Comparison of ENCODE assay signal across 10 cellular contexts in genomic region chr17:57284583-57284982, GRCh38. TPM values are rescaled to one million over a fixed set of nuclear protein-coding genes. Genes with fewer than 3 reads are reported as not detected.
DNase-seq lines count a peak whose midpoint lies in the region; ATAC-seq and TF ChIP-seq lines count a peak whose summit lies in the region.
"Had no signal": no experiment of that assay in that cellular context is flagged by ENCODE, and none has a peak within 500 bp of the region (broad histone marks: within the 10 kb centered on the region; RNA-seq: fewer than 3 reads in every experiment).

No MANE protein-coding gene starts in this region.

- BruUV-seq in OCI-LY7 (replicated peaks; lab: Mats Ljungman, UMichigan), result no TSS peak

- H3F3A ChIP-seq in GM23338 (replicated peaks; ENCODE audit: low read depth), result 0 out of 2 replicates have a peak, but pooled peaks cover 4% of the 10 kb centered on the region

- no peak overlapping the region for H2AFZ ChIP-seq in GM23338
- H2AFZ ChIP-seq in OCI-LY7 (ENCODE audit: low read length), result peak overlapping the region; percentile 32; the same call in 1 of the 2 replicates

- H3K4me3 ChIP-seq in GM23338, result no peak overlapping the region
- H3K4me3 ChIP-seq in OCI-LY7 (ENCODE audit: low read depth, low read length, poor library complexity, severe bottlenecking), result peak overlapping the region; percentile 54
- no peak overlapping the region for H3K4me3 ChIP-seq in spleen
- H3K4me3 ChIP-seq: left lung, thoracic aorta had no signal

- TF ChIP-seq CTCF in GM23338 (conservative IDR thresholded peaks at IDR 0.05; ENCODE audit: low read depth in 2 of 2), result no peak
- no peak for TF ChIP-seq CTCF in OCI-LY7 (conservative IDR thresholded peaks at IDR 0.05; ENCODE audit: low read length)
- no peak for TF ChIP-seq CTCF in spleen (IDR thresholded peaks at IDR 0.05 in 8 of 11, conservative IDR thresholded peaks at IDR 0.05 in 3 of 11)

- H3K27me3 ChIP-seq in GM23338 (ENCODE audit: insufficient read depth) (no peaks in the 10 kb centered on the region), spleen (replicated peaks in 1 of 7) (no peaks in the 10 kb centered on the region)
- H3K27me3 ChIP-seq: left lung had no signal

- H3K9me3 ChIP-seq in OCI-LY7 (ENCODE audit: low read length) (no peaks in the 10 kb centered on the region), spleen (no peaks in the 10 kb centered on the region)
- H3K9me3 ChIP-seq: left lung, thoracic aorta had no signal

- H3K4me1 Mint-ChIP-seq in GM23338, result peaks cover 89% of the 10 kb centered on the region
- peaks cover 79% of the 10 kb centered on the region for H3K4me1 Mint-ChIP-seq in central memory CD8-positive, alpha-beta T cell

- peak overlapping the region; percentile 65 for H3K4me2 ChIP-seq in GM23338
- peak overlapping the region; percentile 80 for H3K4me2 ChIP-seq in OCI-LY7 (ENCODE audit: low read length)

- H3K9me2 ChIP-seq in GM23338 (ENCODE audit: insufficient read depth), result no peaks in the 10 kb centered on the region
- no peaks in the 10 kb centered on the region for H3K9me2 ChIP-seq in OCI-LY7 (ENCODE audit: insufficient read depth, low read length)

- H3K36me3 ChIP-seq in GM23338 (ENCODE audit: insufficient read depth), result no peaks in the 10 kb centered on the region
- H3K36me3 ChIP-seq in OCI-LY7 (ENCODE audit: insufficient read depth, low read length), result peaks cover 71% of the 10 kb centered on the region
- peaks cover 0 to 23% (median 0%) of the 10 kb centered on the region in 6 donors for H3K36me3 ChIP-seq in spleen
- H3K36me3 ChIP-seq: left lung, thoracic aorta had no signal

- H3K4me1 ChIP-seq in GM23338 (ENCODE audit: insufficient read depth) (peaks cover 61% of the 10 kb centered on the region), OCI-LY7 (ENCODE audit: insufficient read depth, low read length, poor library complexity, severe bottlenecking) (peaks cover 50% of the 10 kb centered on the region), spleen (peaks cover 24 to 76% (median 40%) of the 10 kb centered on the region in 6 donors)

- ATAC-seq in GM23338 (no peak), HG02981 (IDR thresholded peaks at IDR 0.05; ENCODE audit: unreplicated experiment) (no peak), SK-N-SH treated with all-trans-retinoic acid at 6 μM for 48 hours (no peak)
- ATAC-seq in central memory CD8-positive, alpha-beta T cell (replicated peaks; ENCODE audit: extremely low read depth, poor library complexity, severe bottlenecking), result peak; percentile 43
- ATAC-seq: left lung had no signal

- H3K4me3 Mint-ChIP-seq in GM23338, result peak overlapping the region; percentile 33; the same call in 2 of the 3 replicates
- H3K4me3 Mint-ChIP-seq in central memory CD8-positive, alpha-beta T cell, result peak overlapping the region; percentile 40

- TF ChIP-seq POLR2A in spleen (IDR thresholded peaks at IDR 0.05), result no peak

- CTCF ChIA-PET in OCI-LY7 (lab: Charles Lee; ENCODE audit: unreplicated experiment), result interaction anchor here (0.6 kb wide), 1 partner anchor 264 kb away, joined by 4 read pairs; no protein-coding TSS in a partner anchor

- POLR2A ChIA-PET in OCI-LY7 (lab: Charles Lee), result interaction anchor here (0.5 to 1.1 kb wide), 6 partner anchors 23 to 1666 kb away, joined by 3 to 10 read pairs (median 4); no protein-coding TSS in a partner anchor

- DNase-seq in GM23338 (ENCODE audit: low spot score) (no peak), OCI-LY7 (ENCODE audit: low spot score) (no peak), spleen (no peak)
- no peak for DNase-seq in central memory CD8-positive, alpha-beta T cell (ENCODE audit: low spot score in 2 of 2)
- no peak for DNase-seq in effector CD4-positive, alpha-beta T cell
- DNase-seq: left lung, SHP77 had no signal

- peaks cover 6% of the 10 kb centered on the region for H3K27me3 Mint-ChIP-seq in GM23338 (ENCODE audit: insufficient read depth, low read depth, poor library complexity)
- H3K27me3 Mint-ChIP-seq in central memory CD8-positive, alpha-beta T cell, result no peaks in the 10 kb centered on the region

- WGBS in spleen, 5 donors, result 29 to 56% (median 42%) methylated on average over 3 of the region's 3 CpGs

- peaks cover 4% of the 10 kb centered on the region; the same call in 1 of the 3 replicates for H3K36me3 Mint-ChIP-seq in GM23338 (ENCODE audit: low read depth)
- H3K36me3 Mint-ChIP-seq in central memory CD8-positive, alpha-beta T cell (ENCODE audit: insufficient read depth), result peaks cover 3% of the 10 kb centered on the region

- H3K79me2 ChIP-seq in GM23338 (replicated peaks; ENCODE audit: insufficient read depth), result peaks cover 18% of the 10 kb centered on the region
- H3K79me2 ChIP-seq in OCI-LY7 (ENCODE audit: insufficient read depth, low read depth, low read length), result peaks cover 6% of the 10 kb centered on the region; the same call in 1 of the 2 replicates

- peak overlapping the region; percentile 76 for H3K27ac Mint-ChIP-seq in GM23338
- peak overlapping the region; percentile 30 for H3K27ac Mint-ChIP-seq in central memory CD8-positive, alpha-beta T cell (ENCODE audit: low read depth)

- H3K27ac ChIP-seq in GM23338 (ENCODE audit: low read depth) (peak overlapping the region; percentile 84; the same call in 1 of the 2 replicates), OCI-LY7 (ENCODE audit: low read depth, low read length, poor library complexity, severe bottlenecking) (peak overlapping the region; percentile 70), spleen (peak overlapping the region in 7 of 8 donors; percentile 29 to 62 (median 50))
- H3K27ac ChIP-seq: left lung, thoracic aorta had no signal

- H4K20me1 ChIP-seq in GM23338 (replicated peaks; ENCODE audit: insufficient read depth), result peaks cover 25% of the 10 kb centered on the region
- H4K20me1 ChIP-seq in OCI-LY7 (ENCODE audit: insufficient read depth, low read length), result no peaks in the 10 kb centered on the region

- intact Hi-C loops in OCI-LY7 (cut with micrococcal nuclease; ENCODE audit: unreplicated experiment), result no loop called here
- intact Hi-C loops in spleen (cut with DNase I; ENCODE audit: low total_unique reads), result no loop called here

- no peaks in the 10 kb centered on the region for H3K9me3 Mint-ChIP-seq in GM23338
- H3K9me3 Mint-ChIP-seq in central memory CD8-positive, alpha-beta T cell, result no peaks in the 10 kb centered on the region

TF ChIP-seq in GM23338, 12 proteins besides CTCF, POLR2A, EP300 and RAD21 (continues in another document):
- TF ChIP-seq POLR2AphosphoS5 (IDR thresholded peaks at IDR 0.05; ENCODE audit: low read depth), result no peak
- TF ChIP-seq STAT1 (IDR thresholded peaks at IDR 0.05; ENCODE audit: unreplicated experiment), result no peak

TF ChIP-seq in SK-N-SH treated with all-trans-retinoic acid at 6 μM for 48 hours, 23 proteins besides CTCF, POLR2A, EP300 and RAD21 (continues in another document):
- TF ChIP-seq PATZ1 (CRISPR knock-in tag; IDR thresholded peaks at IDR 0.05; ENCODE audit: borderline replicate concordance) (no peak), TSHZ2 (CRISPR knock-in tag; IDR thresholded peaks at IDR 0.05) (no peak)

RNA-seq across cellular contexts. Expression of gene MSI2, which starts 28.3 kb away (rescaled TPM):
- total RNA-seq in GM23338 (2014; rRNA removed; shearing (Covaris generic)), result 34.0 and 41.8 TPM in 2 replicates
- polyA plus RNA-seq in GM23338 (2016; fragmentation: Nextera tagmentation; extraction: Ambion mirVana) (18.9 and 19.1 TPM in 2 replicates), spleen (10 to 100 TPM in 2 of 3 donors, 1 to 10 TPM in 1; 9.8 to 18.0 (median 13.2) TPM)
- total RNA-seq in OCI-LY7 (2014; rRNA removed; shearing (Covaris generic)), result 131 and 226 TPM in 2 replicates
- total RNA-seq in OCI-LY7 (2022) (164 and 193 TPM in 2 replicates), spleen (100 to 1,000 TPM in 2 of 7 donors, 10 to 100 TPM in 5; 47.0 to 131 (median 87.2) TPM)
